18 cellular contexts compared by ENCODE assay signal in the genomic region with DNA sequence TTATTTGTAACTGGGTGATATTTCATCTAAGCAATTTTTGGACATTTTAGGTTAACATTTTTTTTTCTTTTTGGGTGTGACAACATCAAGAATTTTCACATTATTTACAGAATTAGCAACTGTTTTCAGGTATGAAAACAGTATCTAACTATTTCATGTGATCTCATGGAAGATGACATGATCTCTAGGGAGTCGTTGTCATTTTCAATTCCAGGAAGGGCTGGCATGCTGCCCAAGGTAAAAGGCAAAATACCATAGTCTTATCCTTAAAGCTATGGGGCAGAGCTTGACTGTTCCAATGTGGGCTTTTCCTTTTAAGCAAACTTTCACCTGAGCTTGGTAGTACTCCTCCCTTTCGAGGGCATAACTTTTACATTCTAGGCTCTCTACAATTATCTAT.
DNase-seq lines count a peak whose midpoint lies in the region; ATAC-seq and TF ChIP-seq lines count a peak whose summit lies in the region.
"Had no signal": no experiment of that assay in that cellular context is flagged by ENCODE, and none has a peak within 500 bp of the region (broad histone marks: within the 10 kb centered on the region; RNA-seq: fewer than 3 reads in every experiment).

No MANE protein-coding gene starts in this region.

- DNase-seq in A673 (ENCODE audit: low spot score) (peak; percentile 24), COR-L47 (lab: John Stamatoyannopoulos, UW) (peak; percentile 62), NCI-H748 treated with DMSO at 0.1 percent for 48 hours (lab: John Stamatoyannopoulos, UW) (peak; percentile 89), fibroblast of pulmonary artery (ENCODE audit: low read depth) (peak; percentile 2), NCI-H524 treated with DMSO at 0.1 percent for 48 hours (lab: John Stamatoyannopoulos, UW) (no peak)
- DNase-seq: CD4-positive, alpha-beta memory T cell; EL; NCI-H1048; NCI-H187; NCI-H774; T-cell; T1000 had no signal

- H3K4me1 ChIP-seq in A673 (ENCODE audit: insufficient read depth, low read length, poor library complexity, severe bottlenecking): no peaks in the 10 kb centered on the region

- no peaks in the 10 kb centered on the region for H3K27me3 ChIP-seq in A673 (replicated peaks; ENCODE audit: insufficient read depth, low read depth, low read length, poor library complexity)

- H3K27ac ChIP-seq in A673 (ENCODE audit: low read depth, low read length, poor library complexity, severe bottlenecking): no peak overlapping the region
- H3K27ac ChIP-seq: HL-60, RWPE1 had no signal

- no peak overlapping the region for H3K4me3 ChIP-seq in A673 (ENCODE audit: low read depth, low read length, poor library complexity, severe bottlenecking)
- H3K4me3 ChIP-seq in fibroblast of pulmonary artery (replicated peaks; ENCODE audit: low read depth, low read length): no peak overlapping the region
- H3K4me3 ChIP-seq: K562 had no signal

- no peaks in the 10 kb centered on the region for H3K36me3 ChIP-seq in A673 (ENCODE audit: insufficient read depth, low read length, poor library complexity, severe bottlenecking)

- POLR2A ChIA-PET in A673 (lab: Charles Lee; ENCODE audit: low non-redundant PET): no interaction called here

- no peak for ATAC-seq in SK-N-SH treated with all-trans-retinoic acid at 6 μM for 48 hours
- no peak for ATAC-seq in HG02623 (IDR thresholded peaks at IDR 0.05; ENCODE audit: unreplicated experiment)
- ATAC-seq: HCT116, K562, T-cell had no signal

- intact Hi-C loops in A673 (cut with micrococcal nuclease; ENCODE audit: unreplicated experiment): no loop called here

- CTCF ChIA-PET in A673 (lab: Charles Lee): no interaction called here

- TF ChIP-seq CTCF in A673 (conservative IDR thresholded peaks at IDR 0.05; ENCODE audit: low read depth, low read length): no peak
- no peak for TF ChIP-seq CTCF in fibroblast of pulmonary artery (IDR thresholded peaks at IDR 0.05; ENCODE audit: low read length, missing control alignments)

- no TSS peak for BruUV-seq in A673 (replicated peaks; lab: Mats Ljungman, UMichigan)

- H3K9me3 ChIP-seq in A673 (ENCODE audit: low read depth, low read length, poor library complexity, severe bottlenecking): no peaks in the 10 kb centered on the region

TF ChIP-seq in SK-N-SH treated with all-trans-retinoic acid at 6 μM for 48 hours, 23 proteins besides CTCF, POLR2A, EP300 and RAD21:
- TF ChIP-seq PPARA (CRISPR knock-in tag; IDR thresholded peaks at IDR 0.05; ENCODE audit: borderline replicate concordance) (no peak), ZFP30 (CRISPR knock-in tag; IDR thresholded peaks at IDR 0.05) (no peak), RARB (CRISPR knock-in tag; IDR thresholded peaks at IDR 0.05) (no peak), ESRRG (CRISPR knock-in tag; IDR thresholded peaks at IDR 0.05) (no peak), ZNF8 (CRISPR knock-in tag; IDR thresholded peaks at IDR 0.05) (no peak), ISL1 (CRISPR knock-in tag; IDR thresholded peaks at IDR 0.05) (no peak), ZC3H10 (CRISPR knock-in tag; IDR thresholded peaks at IDR 0.05) (no peak)
- TF ChIP-seq, protein P1, sequence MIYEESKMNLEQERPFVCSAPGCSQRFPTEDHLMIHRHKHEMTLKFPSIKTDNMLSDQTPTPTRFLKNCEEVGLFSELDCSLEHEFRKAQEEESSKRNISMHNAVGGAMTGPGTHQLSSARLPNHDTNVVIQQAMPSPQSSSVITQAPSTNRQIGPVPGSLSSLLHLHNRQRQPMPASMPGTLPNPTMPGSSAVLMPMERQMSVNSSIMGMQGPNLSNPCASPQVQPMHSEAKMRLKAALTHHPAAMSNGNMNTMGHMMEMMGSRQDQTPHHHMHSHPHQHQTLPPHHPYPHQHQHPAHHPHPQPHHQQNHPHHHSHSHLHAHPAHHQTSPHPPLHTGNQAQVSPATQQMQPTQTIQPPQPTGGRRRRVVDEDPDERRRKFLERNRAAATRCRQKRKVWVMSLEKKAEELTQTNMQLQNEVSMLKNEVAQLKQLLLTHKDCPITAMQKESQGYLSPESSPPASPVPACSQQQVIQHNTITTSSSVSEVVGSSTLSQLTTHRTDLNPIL (CRISPR knock-in tag; IDR thresholded peaks at IDR 0.05; ENCODE audit: low read depth): no peak
- TF ChIP-seq, protein P2, sequence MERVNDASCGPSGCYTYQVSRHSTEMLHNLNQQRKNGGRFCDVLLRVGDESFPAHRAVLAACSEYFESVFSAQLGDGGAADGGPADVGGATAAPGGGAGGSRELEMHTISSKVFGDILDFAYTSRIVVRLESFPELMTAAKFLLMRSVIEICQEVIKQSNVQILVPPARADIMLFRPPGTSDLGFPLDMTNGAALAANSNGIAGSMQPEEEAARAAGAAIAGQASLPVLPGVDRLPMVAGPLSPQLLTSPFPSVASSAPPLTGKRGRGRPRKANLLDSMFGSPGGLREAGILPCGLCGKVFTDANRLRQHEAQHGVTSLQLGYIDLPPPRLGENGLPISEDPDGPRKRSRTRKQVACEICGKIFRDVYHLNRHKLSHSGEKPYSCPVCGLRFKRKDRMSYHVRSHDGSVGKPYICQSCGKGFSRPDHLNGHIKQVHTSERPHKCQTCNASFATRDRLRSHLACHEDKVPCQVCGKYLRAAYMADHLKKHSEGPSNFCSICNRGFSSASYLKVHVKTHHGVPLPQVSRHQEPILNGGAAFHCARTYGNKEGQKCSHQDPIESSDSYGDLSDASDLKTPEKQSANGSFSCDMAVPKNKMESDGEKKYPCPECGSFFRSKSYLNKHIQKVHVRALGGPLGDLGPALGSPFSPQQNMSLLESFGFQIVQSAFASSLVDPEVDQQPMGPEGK (CRISPR knock-in tag; IDR thresholded peaks at IDR 0.05; ENCODE audit: borderline replicate concordance): no peak
- TF ChIP-seq, protein P3, sequence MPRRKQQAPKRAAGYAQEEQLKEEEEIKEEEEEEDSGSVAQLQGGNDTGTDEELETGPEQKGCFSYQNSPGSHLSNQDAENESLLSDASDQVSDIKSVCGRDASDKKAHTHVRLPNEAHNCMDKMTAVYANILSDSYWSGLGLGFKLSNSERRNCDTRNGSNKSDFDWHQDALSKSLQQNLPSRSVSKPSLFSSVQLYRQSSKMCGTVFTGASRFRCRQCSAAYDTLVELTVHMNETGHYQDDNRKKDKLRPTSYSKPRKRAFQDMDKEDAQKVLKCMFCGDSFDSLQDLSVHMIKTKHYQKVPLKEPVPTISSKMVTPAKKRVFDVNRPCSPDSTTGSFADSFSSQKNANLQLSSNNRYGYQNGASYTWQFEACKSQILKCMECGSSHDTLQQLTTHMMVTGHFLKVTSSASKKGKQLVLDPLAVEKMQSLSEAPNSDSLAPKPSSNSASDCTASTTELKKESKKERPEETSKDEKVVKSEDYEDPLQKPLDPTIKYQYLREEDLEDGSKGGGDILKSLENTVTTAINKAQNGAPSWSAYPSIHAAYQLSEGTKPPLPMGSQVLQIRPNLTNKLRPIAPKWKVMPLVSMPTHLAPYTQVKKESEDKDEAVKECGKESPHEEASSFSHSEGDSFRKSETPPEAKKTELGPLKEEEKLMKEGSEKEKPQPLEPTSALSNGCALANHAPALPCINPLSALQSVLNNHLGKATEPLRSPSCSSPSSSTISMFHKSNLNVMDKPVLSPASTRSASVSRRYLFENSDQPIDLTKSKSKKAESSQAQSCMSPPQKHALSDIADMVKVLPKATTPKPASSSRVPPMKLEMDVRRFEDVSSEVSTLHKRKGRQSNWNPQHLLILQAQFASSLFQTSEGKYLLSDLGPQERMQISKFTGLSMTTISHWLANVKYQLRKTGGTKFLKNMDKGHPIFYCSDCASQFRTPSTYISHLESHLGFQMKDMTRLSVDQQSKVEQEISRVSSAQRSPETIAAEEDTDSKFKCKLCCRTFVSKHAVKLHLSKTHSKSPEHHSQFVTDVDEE (CRISPR knock-in tag; IDR thresholded peaks at IDR 0.05): no peak
